In genomic region chrX:145856181-145856580, GRCh38 we compare ENCODE assay signal across 23 cellular contexts. TPM values are rescaled to one million over a fixed set of nuclear protein-coding genes. Genes with fewer than 3 reads are reported as not detected.
"Had no signal": no experiment of that assay in that cellular context is flagged by ENCODE, and none has a peak within 500 bp of the region (broad histone marks: within the 10 kb centered on the region; RNA-seq: fewer than 3 reads in every experiment).

No MANE protein-coding gene starts in this region.

- H3K4me3 ChIP-seq: MG63, SJSA1 had no signal

- H3K27me3 ChIP-seq: MG63, SJSA1 had no signal

- DNase-seq: KBM-7, MG63, NCI-H1092, NCI-H1105 treated with DMSO at 0.1 percent for 48 hours, NCI-H1417 treated with DMSO at 0.1 percent for 48 hours, NCI-H146, NCI-H1694 treated with DMSO at 0.1 percent for 48 hours, NCI-H1930, NCI-H2081, NCI-H2107, NCI-H2227 treated with DMSO at 0.1 percent for 48 hours, NCI-H524, NCI-H526 treated with DMSO at 0.1 percent for 48 hours, NCI-H774, Right ventricle myocardium superior, RPMI8226, SIG-M5, SK-N-SH, SW 1271 had no signal

- H3K4me2 ChIP-seq: SK-N-SH had no signal

- FAIRE-seq: RCC 7860 had no signal

- H3K4me1 ChIP-seq: SJSA1 had no signal

- H3K27ac ChIP-seq: HL-60, SJSA1 had no signal

- H3K9me3 ChIP-seq: MG63, SJSA1, SK-N-SH had no signal

- H3K9ac ChIP-seq: SK-N-SH had no signal

- H3K36me3 ChIP-seq: MG63, SJSA1 had no signal

RNA-seq across cellular contexts. Expression of gene SLITRK2, which starts 38.6 kb away (rescaled TPM):
- total RNA-seq: LHCN-M2, SJSA1 had no signal
- polyA plus RNA-seq: SK-N-SH had no signal
